Comparison of ENCODE assay signal across 10 cellular contexts in genomic region chr4:20255251-20255586, GRCh38. TPM values are rescaled to one million over a fixed set of nuclear protein-coding genes. Genes with fewer than 3 reads are reported as not detected.
A peak's percentile ranks its signal among the peaks of the same experiment; 100 is the strongest.
DNase-seq lines count a peak whose midpoint lies in the region; ATAC-seq and TF ChIP-seq lines count a peak whose summit lies in the region.
"Had no signal": no experiment of that assay in that cellular context is flagged by ENCODE, and none has a peak within 500 bp of the region (broad histone marks: within the 10 kb centered on the region; RNA-seq: fewer than 3 reads in every experiment).

No MANE protein-coding gene starts in this region.

- TF ChIP-seq CTCF in colonic mucosa (IDR thresholded peaks at IDR 0.05) (no peak), testis (IDR thresholded peaks at IDR 0.05) (no peak)

- H3K27ac ChIP-seq in HUES6 (ENCODE audit: low read depth, low read length) (no peak overlapping the region), colonic mucosa (no peak overlapping the region), testis (no peak overlapping the region)

- peaks cover 16% of the 10 kb centered on the region for H3K4me1 Mint-ChIP-seq in memory B cell

- no peak for TF ChIP-seq POLR2A in testis (IDR thresholded peaks at IDR 0.05)

- peak overlapping the region; percentile 81 for H3K9ac ChIP-seq in HUES6 (ENCODE audit: low read length)
- H3K9ac ChIP-seq in colonic mucosa (ENCODE audit: low read depth in 2 of 2, low read length in 2 of 2): no peak overlapping the region

- peak overlapping the region; percentile 15 for H3K4me3 Mint-ChIP-seq in memory B cell

- H3K9me3 Mint-ChIP-seq in memory B cell: no peaks in the 10 kb centered on the region

- H3K9me3 ChIP-seq in HUES6 (ENCODE audit: control insufficient read depth, insufficient read depth, low read depth, low read length) (no peaks in the 10 kb centered on the region), colonic mucosa (no peaks in the 10 kb centered on the region), testis (no peaks in the 10 kb centered on the region)

- no peak for DNase-seq in colonic mucosa
- no peak for DNase-seq in memory B cell (ENCODE audit: low spot score in 2 of 2)
- DNase-seq in testis: no peak
- DNase-seq in NCI-H748 treated with DMSO at 0.1 percent for 48 hours (lab: John Stamatoyannopoulos, UW): no peak
- DNase-seq in mesenteric fat pad (ENCODE audit: low spot score): no peak
- no peak for DNase-seq in NCI-H1436 (lab: John Stamatoyannopoulos, UW)
- DNase-seq: GF-D8 had no signal

- H3K27ac Mint-ChIP-seq in memory B cell: no peak overlapping the region

- peaks cover 25% of the 10 kb centered on the region for H3K27me3 Mint-ChIP-seq in memory B cell

- no peaks in the 10 kb centered on the region for H3K36me3 Mint-ChIP-seq in memory B cell

- ATAC-seq in memory B cell (ENCODE audit: low read depth) (no peak), HG03135 (IDR thresholded peaks at IDR 0.05; ENCODE audit: unreplicated experiment) (no peak)

- H3K36me3 ChIP-seq in HUES6 (ENCODE audit: control insufficient read depth, insufficient read depth, low read length) (no peaks in the 10 kb centered on the region; the same call in 1 of the 2 replicates), colonic mucosa (no peaks in the 10 kb centered on the region), testis (ENCODE audit: low read depth, missing control alignments) (no peaks in the 10 kb centered on the region)

- H3K4me3 ChIP-seq in HUES6 (ENCODE audit: low read depth, low read length) (peak overlapping the region; percentile 85), colonic mucosa (peak overlapping the region; percentile 51), testis (peak overlapping the region; percentile 56 to 66)

- H3K4me1 ChIP-seq in HUES6 (ENCODE audit: control insufficient read depth, insufficient read depth, low read length) (peaks cover 31% of the 10 kb centered on the region), colonic mucosa (peaks cover 7% of the 10 kb centered on the region), testis (no peaks in the 10 kb centered on the region)

- 35 to 50% methylated on average over 6 to 8 of the region's 8 CpGs for WGBS in testis, 2 donors

- H3K27me3 ChIP-seq in HUES6 (ENCODE audit: control insufficient read depth, insufficient read depth, low read length): peaks cover 64% of the 10 kb centered on the region
- peaks cover 35% of the 10 kb centered on the region for H3K27me3 ChIP-seq in colonic mucosa
- H3K27me3 ChIP-seq in testis: no peaks in the 10 kb centered on the region

- intact Hi-C loops in colonic mucosa (cut with DNase I) (loop anchor here (10.0 kb wide), 1 partner anchor 1030 kb away; no protein-coding TSS in a partner anchor), testis (cut with DNase I; ENCODE audit: low total_unique reads) (no loop called here)

RNA-seq across cellular contexts. Expression of gene SLIT2, which starts 3.5 kb away (rescaled TPM):
- 1 to 10 TPM; 2.0 to 4.4 TPM for total RNA-seq in colonic mucosa
- 10 to 100 TPM in 1 of 2 donors, 1 to 10 TPM in 1; 5.5 to 11.4 TPM for total RNA-seq in testis
- polyA plus RNA-seq in testis (ENCODE audit: insufficient read depth, low read depth, low replicate concordance): 8.7 TPM
- total RNA-seq in mesenteric fat pad: 11.6 TPM
- total RNA-seq: mononuclear cell had no signal
